15 cellular contexts compared by ENCODE assay signal in genomic region chr10:93106631-93107072, GRCh38. TPM values are rescaled to one million over a fixed set of nuclear protein-coding genes. Genes with fewer than 3 reads are reported as not detected.
DNase-seq lines count a peak whose midpoint lies in the region; ATAC-seq, FAIRE-seq and TF ChIP-seq lines count a peak whose summit lies in the region.
"Had no signal": no experiment of that assay in that cellular context is flagged by ENCODE, and none has a peak within 500 bp of the region (broad histone marks: within the 10 kb centered on the region; RNA-seq: fewer than 3 reads in every experiment).

No MANE protein-coding gene starts in this region.

- TF ChIP-seq POLR2A in K562 (conservative IDR thresholded peaks at IDR 0.05), result no peak

- no peak overlapping the region for H3K9ac ChIP-seq in K562 (ENCODE audit: insufficient read depth in 1 of 2, low read depth in 2 of 2, low read length in 2 of 2)
- H3K9ac ChIP-seq: parathyroid adenoma had no signal

- no peak for TF ChIP-seq EP300 in K562 (IDR thresholded peaks at IDR 0.05; ENCODE audit: low read length)

- no peak overlapping the region for H3K27ac Mint-ChIP-seq in osteocyte (ENCODE audit: unreplicated experiment)

- H3K9me3 ChIP-seq in K562 (replicated peaks; ENCODE audit: control insufficient read depth, insufficient read depth, low read depth, low read length), result no peaks in the 10 kb centered on the region

- no peak overlapping the region for H3K4me2 ChIP-seq in K562 (ENCODE audit: insufficient read depth, low read length)

- no peaks in the 10 kb centered on the region for H3K27me3 ChIP-seq in K562 (ENCODE audit: control insufficient read depth in 2 of 2, insufficient read depth in 2 of 2, low read length in 2 of 2)

- WGBS in K562 (ENCODE audit: insufficient coverage, low coverage, missing lambda C conversion rate), result 12% methylated on average over 2 of the region's 2 CpGs

- DNase-seq in NCI-H1092 treated with DMSO at 0.1 percent for 48 hours (lab: John Stamatoyannopoulos, UW), result peak; percentile 9
- no peak for DNase-seq in NCI-H1092 (lab: John Stamatoyannopoulos, UW)
- DNase-seq in M059J (ENCODE audit: low read depth), result peak; percentile 65
- DNase-seq in K562 (ENCODE audit: extremely low read depth in 1 of 4, low spot score in 3 of 4), result no peak
- DNase-seq in osteocyte (ENCODE audit: extremely low spot score, unreplicated experiment), result peak; percentile 15
- DNase-seq in stimulated activated CD4-positive, alpha-beta T cell treated with anti-CD3 and anti-CD28 coated beads, Interleukin-4, amount 100 ng/mL, for 24 hours, result no peak
- DNase-seq: 8988T; activated naive CD4-positive, alpha-beta T cell; caudate nucleus; substantia nigra had no signal

- BruUV-seq in K562 (replicated peaks; lab: Mats Ljungman, UMichigan), result no TSS peak

- CTCF ChIA-PET in K562 (lab: Yijun Ruan, JAX; ENCODE audit: low intra/inter-chr PET ratio), result no interaction called here

- peak; percentile 57 for ATAC-seq in K562
- no peak for ATAC-seq in HG02798 (IDR thresholded peaks at IDR 0.05; ENCODE audit: poor library complexity, unreplicated experiment)
- ATAC-seq in GM18909 (IDR thresholded peaks at IDR 0.05; ENCODE audit: poor library complexity, unreplicated experiment), result no peak
- ATAC-seq: SK-N-SH treated with all-trans-retinoic acid at 6 μM for 48 hours had no signal

- H4K20me1 ChIP-seq in K562 (replicated peaks; ENCODE audit: control insufficient read depth, insufficient read depth, low read length), result no peaks in the 10 kb centered on the region

- H3K9me3 Mint-ChIP-seq in osteocyte (ENCODE audit: unreplicated experiment), result peaks cover 12% of the 10 kb centered on the region

- peaks cover 9% of the 10 kb centered on the region for H3K4me1 Mint-ChIP-seq in osteocyte (ENCODE audit: unreplicated experiment)

- H3K27me3 Mint-ChIP-seq in osteocyte (ENCODE audit: unreplicated experiment), result no peaks in the 10 kb centered on the region

- TF ChIP-seq RAD21 in K562 (CRISPR knock-in tag; conservative IDR thresholded peaks at IDR 0.05 in 1 of 2, IDR thresholded peaks at IDR 0.05 in 1 of 2), result no peak

- H3K4me3 Mint-ChIP-seq in osteocyte (ENCODE audit: unreplicated experiment), result no peak overlapping the region

- H3K4me1 ChIP-seq in K562 (replicated peaks in 1 of 2; ENCODE audit: control insufficient read depth in 2 of 2, insufficient read depth in 2 of 2, low read length in 2 of 2), result no peaks in the 10 kb centered on the region
- H3K4me1 ChIP-seq: parathyroid adenoma had no signal

- POLR2A ChIA-PET in K562 (lab: Yijun Ruan, JAX), result no interaction called here

- H3K36me3 Mint-ChIP-seq in osteocyte (ENCODE audit: unreplicated experiment), result peaks cover 3% of the 10 kb centered on the region

- H3K36me3 ChIP-seq in K562 (ENCODE audit: control insufficient read depth, insufficient read depth, low read length), result no peaks in the 10 kb centered on the region

- no peak overlapping the region for H3K27ac ChIP-seq in K562 (ENCODE audit: extremely low read depth, low read depth, low read length)
- H3K27ac ChIP-seq: parathyroid adenoma had no signal

- no peak overlapping the region for H3K4me3 ChIP-seq in K562

- no peak for FAIRE-seq in K562 (lab: Jason Lieb, UNC)

- intact Hi-C loops in K562 (cut with micrococcal nuclease), result no loop called here

- in situ Hi-C loops in K562 (cut with MboI), result no loop called here

- TF ChIP-seq CTCF in K562 (IDR thresholded peaks at IDR 0.05 in 2 of 3, conservative IDR thresholded peaks at IDR 0.05 in 1 of 3; ENCODE audit: insufficient read depth in 2 of 3, low read depth in 1 of 3, low read length in 3 of 3) (no peak), osteocyte (IDR thresholded peaks at IDR 0.05) (no peak)

- no peaks in the 10 kb centered on the region for H3K79me2 ChIP-seq in K562 (ENCODE audit: control insufficient read depth, insufficient read depth, low read length)
- H3K79me2 ChIP-seq: parathyroid adenoma had no signal

- no peaks in the 10 kb centered on the region for H3K9me1 ChIP-seq in K562 (ENCODE audit: control insufficient read depth, insufficient read depth, low read length)

- peak overlapping the region; percentile 68 for H2AFZ ChIP-seq in K562 (ENCODE audit: low read depth, low read length)
- H2AFZ ChIP-seq: parathyroid adenoma had no signal

TF ChIP-seq in K562, 482 proteins besides CTCF, POLR2A, EP300 and RAD21 (continues in another document):
- TF ChIP-seq ATF7 (IDR thresholded peaks at IDR 0.05), result peak; percentile 25; the same call in 1 of the 2 replicates
- TF ChIP-seq TEAD1 (CRISPR knock-in tag; IDR thresholded peaks at IDR 0.05), result no peak
- TF ChIP-seq CREBBP (IDR thresholded peaks at IDR 0.05; ENCODE audit: low read depth, low read length), result no peak
- TF ChIP-seq RBM39 (optimal IDR thresholded peaks at IDR 0.05; ENCODE audit: low read depth, low read length), result no peak
- no peak for TF ChIP-seq SP1 (CRISPR knock-in tag; IDR thresholded peaks at IDR 0.05)
- no peak for TF ChIP-seq ZNF263 (CRISPR knock-in tag; IDR thresholded peaks at IDR 0.05; ENCODE audit: borderline replicate concordance)
- no peak for TF ChIP-seq NEUROD1 (IDR thresholded peaks at IDR 0.05; ENCODE audit: borderline replicate concordance, low read depth, low read length, partially characterized antibody)
- TF ChIP-seq, protein P1, sequence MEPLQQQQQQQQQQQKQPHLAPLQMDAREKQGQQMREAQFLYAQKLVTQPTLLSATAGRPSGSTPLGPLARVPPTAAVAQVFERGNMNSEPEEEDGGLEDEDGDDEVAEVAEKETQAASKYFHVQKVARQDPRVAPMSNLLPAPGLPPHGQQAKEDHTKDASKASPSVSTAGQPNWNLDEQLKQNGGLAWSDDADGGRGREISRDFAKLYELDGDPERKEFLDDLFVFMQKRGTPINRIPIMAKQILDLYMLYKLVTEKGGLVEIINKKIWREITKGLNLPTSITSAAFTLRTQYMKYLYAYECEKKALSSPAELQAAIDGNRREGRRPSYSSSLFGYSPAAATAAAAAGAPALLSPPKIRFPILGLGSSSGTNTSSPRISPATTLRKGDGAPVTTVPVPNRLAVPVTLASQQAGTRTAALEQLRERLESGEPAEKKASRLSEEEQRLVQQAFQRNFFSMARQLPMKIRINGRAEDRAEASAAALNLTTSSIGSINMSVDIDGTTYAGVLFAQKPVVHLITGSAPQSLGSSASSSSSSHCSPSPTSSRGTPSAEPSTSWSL (CRISPR knock-in tag; IDR thresholded peaks at IDR 0.05; ENCODE audit: borderline replicate concordance), result no peak
- peak; percentile 37; the same call in 1 of the 2 replicates for TF ChIP-seq ATF3 (IDR thresholded peaks at IDR 0.05)
- TF ChIP-seq ATF3 (CRISPR knock-in tag; conservative IDR thresholded peaks at IDR 0.05), result no peak
- no peak for TF ChIP-seq HMG20A (CRISPR knock-in tag; conservative IDR thresholded peaks at IDR 0.05)

RNA-seq across cellular contexts. Expression of gene CYP26A1, which starts 33.0 kb away (rescaled TPM):
- total RNA-seq in M059J (2014; rRNA removed; shearing (Covaris generic)), result not detected in 2 replicates
- total RNA-seq in K562 (2011; cell fraction: chromatin; rRNA removed; ENCODE audit: low replicate concordance), result 5.2 and 7.0 TPM in 2 replicates
- 4.5 and 10.0 TPM in 2 replicates for total RNA-seq in K562 (2011; cell fraction: nucleolus; rRNA removed)
- total RNA-seq in K562 (2011; cell fraction: nucleoplasm; rRNA removed), result 2.8 and 5.3 TPM in 2 replicates
- 1.4 and 1.6 TPM in 2 replicates for total RNA-seq in K562 (2014; rRNA removed)
- 1.2 and 1.4 TPM in 2 replicates for total RNA-seq in K562 (2014; rRNA removed; fragmentation: Illumina TruSeq; extraction: Trizol)
- 5.0 and 5.2 TPM in 2 replicates for total RNA-seq in K562 (2015; rRNA removed; fragmentation: Illumina TruSeq; extraction: Trizol)
- total RNA-seq in K562 (2021), result 1.6 and 2.5 TPM in 2 replicates
- polyA plus RNA-seq in K562 (2011; rRNA removed), result 4.0 and 5.1 TPM in 2 replicates
- polyA plus RNA-seq in K562 (2011; cell fraction: cytosol; rRNA removed), result 2.3 and 5.8 TPM in 2 replicates
- polyA plus RNA-seq in K562 (2011; cell fraction: nucleus; rRNA removed), result 10.4 and 19.4 TPM in 2 replicates
- polyA plus RNA-seq in K562 (2012), result 2.4 and 3.1 TPM in 2 replicates
- 0.54 and 1.5 TPM in 2 replicates for polyA plus RNA-seq in K562 (2014; fragmentation: Illumina TruSeq; extraction: Trizol)
- under 1 TPM; 0.11 to 0.38 TPM for polyA plus RNA-seq in K562 (2014; fragmentation: Nextera tagmentation; extraction: Ambion mirVana)
- polyA plus RNA-seq in K562 (2014; rRNA removed), result 1.6 TPM in 2 replicates
- 0.98 and 1.4 TPM in 2 replicates for polyA minus RNA-seq in K562 (2011; rRNA and poly(A)+ RNA removed)
- polyA minus RNA-seq in K562 (2011; cell fraction: cytosol; rRNA and poly(A)+ RNA removed), result 0.86 and 1.3 TPM in 2 replicates
- 3.7 and 4.4 TPM in 2 replicates for polyA minus RNA-seq in K562 (2011; cell fraction: nucleus; rRNA and poly(A)+ RNA removed)
- not detected in 2 replicates for total RNA-seq in osteocyte
- total RNA-seq: activated CD8-positive, alpha-beta memory T cell treated with anti-CD3 and anti-CD28 coated beads for 36 hours had no signal

RNA-seq across cellular contexts. Expression of gene CYP26C1, which starts 46.1 kb away (rescaled TPM):
- not detected in 2 replicates for total RNA-seq in M059J (2014; rRNA removed; shearing (Covaris generic))
- 0.72 and 1.5 TPM in 2 replicates for total RNA-seq in K562 (2011; cell fraction: chromatin; rRNA removed; ENCODE audit: low replicate concordance)
- total RNA-seq in K562 (2011; cell fraction: nucleolus; rRNA removed), result 0.26 and 0.83 TPM in 2 replicates
- total RNA-seq in K562 (2011; cell fraction: nucleoplasm; rRNA removed), result 0.59 and 0.84 TPM in 2 replicates
- total RNA-seq in K562 (2014; rRNA removed), result 0.08 and 0.09 TPM in 2 replicates
- total RNA-seq in K562 (2014; rRNA removed; fragmentation: Illumina TruSeq; extraction: Trizol), result not detected in 2 replicates
- total RNA-seq in K562 (2015; rRNA removed; fragmentation: Illumina TruSeq; extraction: Trizol), result 0.07 and 0.08 TPM in 2 replicates
- total RNA-seq in K562 (2021), result 0.07 and 0.16 TPM in 2 replicates
- not detected in 2 replicates for polyA plus RNA-seq in K562 (2011; rRNA removed)
- polyA plus RNA-seq in K562 (2011; cell fraction: cytosol; rRNA removed), result not detected in 2 replicates
- 0.08 and 0.13 TPM in 2 replicates for polyA plus RNA-seq in K562 (2011; cell fraction: nucleus; rRNA removed)
- 0.04 TPM in 1 of 2 replicates, not detected in the other for polyA plus RNA-seq in K562 (2012)
- polyA plus RNA-seq in K562 (2014; fragmentation: Illumina TruSeq; extraction: Trizol), result not detected in 2 replicates
- polyA plus RNA-seq in K562 (2014; fragmentation: Nextera tagmentation; extraction: Ambion mirVana), result not detected
- polyA plus RNA-seq in K562 (2014; rRNA removed), result not detected in 2 replicates
- 0.04 and 0.06 TPM in 2 replicates for polyA minus RNA-seq in K562 (2011; rRNA and poly(A)+ RNA removed)
- polyA minus RNA-seq in K562 (2011; cell fraction: cytosol; rRNA and poly(A)+ RNA removed), result not detected in 2 replicates
- polyA minus RNA-seq in K562 (2011; cell fraction: nucleus; rRNA and poly(A)+ RNA removed), result 0.67 and 1.00 TPM in 2 replicates
- total RNA-seq in osteocyte, result 0.08 TPM in 1 of 2 replicates, not detected in the other

Comparison
In these comparisons a context has a peak if more than half of its experiments do, and no peak if none do; other contexts are left out.
1. DNase-seq: peak in NCI-H1092 treated with DMSO at 0.1 percent for 48 hours (single experiment), M059J (single experiment) and osteocyte (single experiment); none in NCI-H1092 (single experiment), K562 (0 of 4) and stimulated activated CD4-positive, alpha-beta T cell treated with anti-CD3 and anti-CD28 coated beads, Interleukin-4, amount 100 ng/mL, for 24 hours (single experiment).